In genomic region chr12:26135010-26135420, GRCh38 we compare ENCODE assay signal across 11 cellular contexts.
DNase-seq lines count a peak whose midpoint lies in the region; FAIRE-seq and TF ChIP-seq lines count a peak whose summit lies in the region.
"Had no signal": no experiment of that assay in that cellular context is flagged by ENCODE, and none has a peak within 500 bp of the region (broad histone marks: within the 10 kb centered on the region; RNA-seq: fewer than 3 reads in every experiment).

No MANE protein-coding gene starts in this region.

- no peak overlapping the region for H3K4me3 ChIP-seq in skeletal muscle cell (ENCODE audit: low read depth, low read length)

- TF ChIP-seq POLR2A in H54 (IDR thresholded peaks at IDR 0.05; ENCODE audit: low read depth, low read length) = no peak

- in situ Hi-C loops in GM13976 (cut with MboI; ENCODE audit: low sequenced_read_pairs, unreplicated experiment) = no loop called here

- no peak for TF ChIP-seq CTCF in GM13976 (IDR thresholded peaks at IDR 0.05; ENCODE audit: borderline replicate concordance, control extremely low read depth, extremely low read depth, insufficient read depth, missing control alignments)

- DNase-seq in H54 (ENCODE audit: insufficient read length, low spot score) (peak; percentile 42), NCI-H446 treated with DMSO at 0.1 percent for 48 hours (lab: John Stamatoyannopoulos, UW) (peak; percentile 63), fibroblast of the conjunctiva (ENCODE audit: low read depth) (peak; percentile 46), skeletal muscle cell (ENCODE audit: low read depth) (peak; percentile 26), OCI-M2 (lab: John Stamatoyannopoulos, UW; ENCODE audit: unreplicated experiment) (no peak), GM13976 (ENCODE audit: low spot score) (no peak)
- no peak for DNase-seq in central memory CD4-positive, alpha-beta T cell
- no peak for DNase-seq in activated naive CD4-positive, alpha-beta T cell treated with Interleukin-2 at 50 U/mL for 16 hours
- DNase-seq: activated naive CD4-positive, alpha-beta T cell; GF-D8; islet precursor cell had no signal

- peak; percentile 97 for FAIRE-seq in H54 (lab: Jason Lieb, UNC)

Comparison
In these comparisons a context has a peak if more than half of its experiments do, and no peak if none do; other contexts are left out.
1. DNase-seq: peak in H54 (single experiment), NCI-H446 treated with DMSO at 0.1 percent for 48 hours (single experiment), fibroblast of the conjunctiva (single experiment) and skeletal muscle cell (single experiment); none in OCI-M2 (single experiment), GM13976 (single experiment), central memory CD4-positive, alpha-beta T cell (single experiment) and activated naive CD4-positive, alpha-beta T cell treated with Interleukin-2 at 50 U/mL for 16 hours (single experiment).